In genomic region chr1:44784094-44785026, GRCh38 we compare ENCODE assay signal across 1 cellular context.
A peak's percentile ranks its signal among the peaks of the same experiment; 100 is the strongest.
TF ChIP-seq lines count a peak whose summit lies in the region.

No MANE protein-coding gene starts in this region.

TF ChIP-seq in GM12878, 131 proteins besides CTCF, POLR2A, EP300 and RAD21 (continues in another document):
- TF ChIP-seq EZH2 (IDR thresholded peaks at IDR 0.05; ENCODE audit: borderline replicate concordance, control insufficient read depth, low read depth, low read length), result no peak
- TF ChIP-seq ZBED1 (IDR thresholded peaks at IDR 0.05; ENCODE audit: borderline replicate concordance), result no peak
- no peak for TF ChIP-seq NBN (IDR thresholded peaks at IDR 0.05)
- 0 out of 2 replicates have a peak, but pooled peaks have one; percentile 3 for TF ChIP-seq TCF3 (IDR thresholded peaks at IDR 0.05; ENCODE audit: borderline replicate concordance, insufficient read depth, low read depth, low read length)
- no peak for TF ChIP-seq WRNIP1 (IDR thresholded peaks at IDR 0.05; ENCODE audit: borderline replicate concordance, low read depth, low read length)
- TF ChIP-seq MYC (IDR thresholded peaks at IDR 0.05; ENCODE audit: insufficient read depth, insufficient read length, insufficient replicate concordance, low read length, severe bottlenecking), result no peak
- TF ChIP-seq POLR2AphosphoS2 (IDR thresholded peaks at IDR 0.05; ENCODE audit: low read depth, low read length), result no peak
- TF ChIP-seq EGR1 (IDR thresholded peaks at IDR 0.05; ENCODE audit: borderline replicate concordance in 1 of 2, low read depth in 2 of 2, low read length in 2 of 2), result peak in 1 of 2 experiments; percentile 42; a peak in 1 of 3 replicates
- no peak for TF ChIP-seq MAX (IDR thresholded peaks at IDR 0.05; ENCODE audit: low read depth, low read length)
- no peak for TF ChIP-seq MEF2B (IDR thresholded peaks at IDR 0.05; ENCODE audit: partially characterized antibody, poor library complexity, severe bottlenecking)
- no peak for TF ChIP-seq JUNB (IDR thresholded peaks at IDR 0.05)
- TF ChIP-seq ETV6 (conservative IDR thresholded peaks at IDR 0.05 in 1 of 2, IDR thresholded peaks at IDR 0.05 in 1 of 2; ENCODE audit: borderline replicate concordance in 1 of 2, low read depth in 1 of 2), result no peak
- no peak for TF ChIP-seq NFXL1 (IDR thresholded peaks at IDR 0.05; ENCODE audit: borderline replicate concordance)
- TF ChIP-seq MLLT1 (IDR thresholded peaks at IDR 0.05), result 0 out of 2 replicates have a peak, but pooled peaks have one; percentile 29
- TF ChIP-seq BACH1 (IDR thresholded peaks at IDR 0.05; ENCODE audit: borderline replicate concordance), result no peak
- TF ChIP-seq ATF2 (IDR thresholded peaks at IDR 0.05; ENCODE audit: low read length), result no peak
- TF ChIP-seq PBX3 (IDR thresholded peaks at IDR 0.05; ENCODE audit: insufficient replicate concordance, low read depth, low read length), result no peak
- TF ChIP-seq BHLHE40 (IDR thresholded peaks at IDR 0.05; ENCODE audit: borderline replicate concordance in 1 of 2, low read depth in 2 of 2, low read length in 1 of 2), result peak in 1 of 2 experiments; percentile 64; a peak in 2 of 4 replicates
- TF ChIP-seq CUX1 (IDR thresholded peaks at IDR 0.05; ENCODE audit: insufficient replicate concordance, low read depth, low read length), result no peak
- TF ChIP-seq IKZF1 (conservative IDR thresholded peaks at IDR 0.05), result 0 out of 2 replicates have a peak, but pooled peaks have one; percentile 16
- TF ChIP-seq RCOR1 (conservative IDR thresholded peaks at IDR 0.05; ENCODE audit: low read depth, low read length), result no peak
- no peak for TF ChIP-seq POU2F2 (IDR thresholded peaks at IDR 0.05; ENCODE audit: borderline replicate concordance, low read depth, low read length)
- TF ChIP-seq IKZF2 (IDR thresholded peaks at IDR 0.05), result no peak
- TF ChIP-seq JUND (IDR thresholded peaks at IDR 0.05; ENCODE audit: low read depth, low read length), result no peak
- TF ChIP-seq NR2F1 (conservative IDR thresholded peaks at IDR 0.05), result peak; percentile 63; the same call in 1 of the 2 replicates
- TF ChIP-seq CEBPZ (IDR thresholded peaks at IDR 0.05; ENCODE audit: low read depth, low read length), result no peak
- no peak for TF ChIP-seq RELA (IDR thresholded peaks at IDR 0.05; ENCODE audit: borderline replicate concordance, partially characterized antibody)
- 0 out of 2 replicates have a peak, but pooled peaks have one; percentile 49 for TF ChIP-seq ELK1 (IDR thresholded peaks at IDR 0.05; ENCODE audit: low read depth, low read length)
- TF ChIP-seq ZNF687 (IDR thresholded peaks at IDR 0.05), result peak; percentile 79
- TF ChIP-seq RUNX3 (IDR thresholded peaks at IDR 0.05; ENCODE audit: low read length), result peak; percentile 67
- TF ChIP-seq BMI1 (IDR thresholded peaks at IDR 0.05; ENCODE audit: borderline replicate concordance), result no peak
- no peak for TF ChIP-seq HDAC2 (IDR thresholded peaks at IDR 0.05)
- TF ChIP-seq ATF7 (IDR thresholded peaks at IDR 0.05; ENCODE audit: low read depth), result 0 out of 2 replicates have a peak, but pooled peaks have one; percentile 24
- no peak for TF ChIP-seq SMARCA5 (IDR thresholded peaks at IDR 0.05)
- 0 out of 2 replicates have a peak, but pooled peaks have one; percentile 19 for TF ChIP-seq EED (IDR thresholded peaks at IDR 0.05; ENCODE audit: low read depth)
- no peak for TF ChIP-seq BRCA1 (IDR thresholded peaks at IDR 0.05; ENCODE audit: low read depth, low read length)
- TF ChIP-seq ZNF384 (IDR thresholded peaks at IDR 0.05; ENCODE audit: borderline replicate concordance, low read depth, low read length), result no peak
- TF ChIP-seq ESRRA (IDR thresholded peaks at IDR 0.05; ENCODE audit: low read length), result no peak
- TF ChIP-seq USF2 (IDR thresholded peaks at IDR 0.05; ENCODE audit: borderline replicate concordance, low read depth, low read length), result no peak
- no peak for TF ChIP-seq NR2C2 (IDR thresholded peaks at IDR 0.05; ENCODE audit: borderline replicate concordance, control insufficient read depth, insufficient read length, low read depth)
- TF ChIP-seq TAF1 (IDR thresholded peaks at IDR 0.05; ENCODE audit: borderline replicate concordance, low read depth, low read length), result peak; percentile 36; the same call in 1 of the 2 replicates
